8 cellular contexts compared by ENCODE assay signal in genomic region chr16:58733248-58733670, GRCh38. TPM values are rescaled to one million over a fixed set of nuclear protein-coding genes. Genes with fewer than 3 reads are reported as not detected.
DNase-seq lines count a peak whose midpoint lies in the region; FAIRE-seq and TF ChIP-seq lines count a peak whose summit lies in the region.

No MANE protein-coding gene starts in this region.

- H3K36me3 ChIP-seq in ACC112 (ENCODE audit: insufficient read depth, low read length) (no peaks in the 10 kb centered on the region), astrocyte (ENCODE audit: insufficient read depth, low read length) (no peaks in the 10 kb centered on the region), small intestine (ENCODE audit: control insufficient read depth in 2 of 2, insufficient read depth in 2 of 2, low read length in 2 of 2) (no peaks in the 10 kb centered on the region)

- FAIRE-seq in astrocyte (lab: Jason Lieb, UNC) (no peak), small intestine (lab: Jason Lieb, UNC) (no peak), RCC 7860 (lab: Jason Lieb, UNC) (no peak)

- H2AFZ ChIP-seq in ACC112 (ENCODE audit: low read length, unreplicated experiment) (peak overlapping the region; percentile 97), astrocyte (ENCODE audit: low read depth, low read length) (peak overlapping the region; percentile 95)

- no peak for TF ChIP-seq CTCF in HFF-Myc (IDR thresholded peaks at IDR 0.05; ENCODE audit: low read depth, low read length, missing control alignments)
- TF ChIP-seq CTCF in astrocyte (IDR thresholded peaks at IDR 0.05; ENCODE audit: insufficient read depth, low read depth, low read length), result no peak

- peaks cover 53% of the 10 kb centered on the region for H3K79me2 ChIP-seq in ACC112 (ENCODE audit: control insufficient read depth, insufficient read depth, low read length, unreplicated experiment)
- peaks cover 60% of the 10 kb centered on the region for H3K79me2 ChIP-seq in astrocyte (ENCODE audit: insufficient read depth, low read length)

- H3K4me3 Mint-ChIP-seq in astrocyte (ENCODE audit: unreplicated experiment), result peak overlapping the region; percentile 96

- H3K27me3 Mint-ChIP-seq in astrocyte (ENCODE audit: low read depth, unreplicated experiment), result no peaks in the 10 kb centered on the region

- peaks cover under 1% of the 10 kb centered on the region for H3K36me3 Mint-ChIP-seq in astrocyte (ENCODE audit: low read depth, unreplicated experiment)

- peak overlapping the region; percentile 85 for H3K4me2 ChIP-seq in astrocyte (ENCODE audit: low read length)

- H3K4me1 ChIP-seq in ACC112 (ENCODE audit: control insufficient read depth, insufficient read depth, low read length, unreplicated experiment) (peaks cover 16% of the 10 kb centered on the region), astrocyte (ENCODE audit: insufficient read depth, low read length) (peaks cover 9% of the 10 kb centered on the region), small intestine (ENCODE audit: control insufficient read depth in 2 of 2, insufficient read depth in 1 of 2, low read depth in 1 of 2, low read length in 1 of 2) (peaks cover 3 to 6% of the 10 kb centered on the region in 2 donors)

- 0 to 2% (median 2%) methylated on average over 21 to 23 of the region's 23 CpGs for WGBS in small intestine, 3 donors

- H3K9me3 ChIP-seq in astrocyte (ENCODE audit: insufficient read depth, low read depth, low read length) (no peaks in the 10 kb centered on the region), iPS-18c (ENCODE audit: control insufficient read depth, insufficient read depth, low read length) (no peaks in the 10 kb centered on the region), small intestine (ENCODE audit: control insufficient read depth, low read depth) (no peaks in the 10 kb centered on the region)

- H3K9ac ChIP-seq in astrocyte (ENCODE audit: low read length), result peak overlapping the region; percentile 91

- H3K27me3 ChIP-seq in ACC112 (ENCODE audit: insufficient read depth, low read length) (no peaks in the 10 kb centered on the region), astrocyte (ENCODE audit: insufficient read depth, low read length) (no peaks in the 10 kb centered on the region), small intestine (ENCODE audit: control insufficient read depth in 2 of 2, insufficient read depth in 2 of 2, low read length in 2 of 2) (no peaks in the 10 kb centered on the region)

- H3K27ac ChIP-seq in ACC112 (ENCODE audit: low read depth, low read length), result peak overlapping the region; percentile 52; the same call in 1 of the 2 replicates
- H3K27ac ChIP-seq in astrocyte (ENCODE audit: low read depth, low read length), result peak overlapping the region; percentile 70
- peak overlapping the region; percentile 73 to 84 for H3K27ac ChIP-seq in small intestine (ENCODE audit: low read depth in 1 of 2, low read length in 1 of 2)

- H3K4me3 ChIP-seq in ACC112 (ENCODE audit: low read depth, low read length) (peak overlapping the region; percentile 93), HFF-Myc (replicated peaks; ENCODE audit: low read depth, low read length) (peak overlapping the region; percentile 90), astrocyte (ENCODE audit: insufficient read depth, low read depth, low read length) (peak overlapping the region; percentile 89), iPS-18c (ENCODE audit: insufficient read depth, low read depth, low read length) (peak overlapping the region; percentile 96), small intestine (ENCODE audit: low read depth in 1 of 2, low read length in 2 of 2) (peak overlapping the region; percentile 76 to 88)

- no peak for DNase-seq in HFF-Myc (ENCODE audit: extremely low read depth, low read depth)
- DNase-seq in astrocyte (ENCODE audit: low read depth), result no peak
- DNase-seq in small intestine, result peak; percentile 30
- no peak for DNase-seq in NCI-H1092 treated with DMSO at 0.1 percent for 48 hours (lab: John Stamatoyannopoulos, UW)
- no peak for DNase-seq in RCC 7860 (ENCODE audit: low spot score)
- DNase-seq in DMS79 treated with DMSO at 0.1 percent for 48 hours (lab: John Stamatoyannopoulos, UW), result no peak

- H3K4me1 Mint-ChIP-seq in astrocyte (ENCODE audit: low read depth, unreplicated experiment), result peaks cover 9% of the 10 kb centered on the region

- peaks cover 45% of the 10 kb centered on the region for H4K20me1 ChIP-seq in astrocyte (ENCODE audit: insufficient read depth, low read length)

- H3K27ac Mint-ChIP-seq in astrocyte (ENCODE audit: unreplicated experiment), result peak overlapping the region; percentile 56

- no peaks in the 10 kb centered on the region for H3K9me3 Mint-ChIP-seq in astrocyte (ENCODE audit: unreplicated experiment)

RNA-seq across cellular contexts. Expression of gene GOT2, which starts 0.9 kb away (rescaled TPM):
- 100 and 106 TPM in 2 replicates for total RNA-seq in astrocyte
- polyA plus RNA-seq in small intestine, result 10 to 100 TPM; 41.9 to 78.3 (median 63.3) TPM

RNA-seq across cellular contexts. Expression of gene SLC38A7, which starts 48.7 kb away (rescaled TPM):
- 40.2 TPM in 2 replicates for total RNA-seq in astrocyte
- polyA plus RNA-seq in small intestine, result 1 to 10 TPM; 2.7 to 7.9 (median 3.6) TPM
